20 cellular contexts compared by ENCODE assay signal in the genomic region with DNA sequence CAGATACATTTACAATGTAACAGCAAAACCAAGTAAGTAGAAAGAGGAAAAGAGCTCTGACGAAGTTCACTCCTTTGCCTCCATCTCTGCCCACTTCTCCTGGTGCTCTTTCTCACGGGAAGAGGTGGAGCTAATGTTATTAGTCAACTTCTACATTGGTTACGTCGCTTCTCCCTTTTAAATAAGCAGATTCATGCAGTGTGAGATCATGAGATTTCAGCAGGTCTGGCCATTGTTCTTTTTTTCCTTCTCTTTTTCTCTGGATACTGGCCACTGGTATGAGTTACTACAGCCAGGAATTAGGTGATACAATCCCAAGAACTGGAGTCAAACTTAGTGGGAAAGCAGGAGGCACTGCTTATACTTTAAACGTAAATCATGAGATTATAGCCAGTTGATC.
A peak's percentile ranks its signal among the peaks of the same experiment; 100 is the strongest.
DNase-seq lines count a peak whose midpoint lies in the region; ATAC-seq and TF ChIP-seq lines count a peak whose summit lies in the region.
"Had no signal": no experiment of that assay in that cellular context is flagged by ENCODE, and none has a peak within 500 bp of the region (broad histone marks: within the 10 kb centered on the region; RNA-seq: fewer than 3 reads in every experiment).

No MANE protein-coding gene starts in this region.

- intact Hi-C loops in head of caudate nucleus (cut with DNase I) = no loop called here

- H3K27ac ChIP-seq in mesendoderm (ENCODE audit: low read depth, low read length) = no peak overlapping the region
- H3K27ac ChIP-seq: pancreas, skin epidermis, suprapubic skin had no signal

- H3K4me3 ChIP-seq in NB4 (ENCODE audit: low read depth, low read length) = no peak overlapping the region
- H3K4me3 ChIP-seq in choroid plexus epithelial cell (ENCODE audit: low read depth, low read length) = no peak overlapping the region
- no peak overlapping the region for H3K4me3 ChIP-seq in mesendoderm (ENCODE audit: low read length)
- H3K4me3 ChIP-seq: ascending aorta, pancreas, skin epidermis, suprapubic skin had no signal

- H4K8ac ChIP-seq in mesendoderm (ENCODE audit: low read depth, low read length) = no peak overlapping the region

- no peak overlapping the region for H3K4me2 ChIP-seq in mesendoderm (ENCODE audit: low read length)

- no peaks in the 10 kb centered on the region for H3K4me1 ChIP-seq in mesendoderm (ENCODE audit: control insufficient read depth, low read depth, low read length)
- H3K4me1 ChIP-seq: ascending aorta, pancreas, suprapubic skin had no signal

- H3K79me1 ChIP-seq in mesendoderm (ENCODE audit: low read length) = no peaks in the 10 kb centered on the region

- DNase-seq in Daoy (ENCODE audit: low read depth) = peak; percentile 33
- DNase-seq in NB4 (ENCODE audit: low read depth) = peak; percentile 1
- peak; percentile 26 for DNase-seq in choroid plexus epithelial cell (ENCODE audit: low read depth)
- peak; percentile 74 for DNase-seq in mesendoderm
- DNase-seq in head of caudate nucleus = no peak
- DNase-seq: activated gamma-delta T cell treated with Interleukin-2 at 50 U/mL for 16 hours; KG1; left colon; NCI-H1436 treated with DMSO at 0.1 percent for 48 hours; pancreas; SHP77 treated with DMSO at 0.1 percent for 48 hours; stimulated activated CD4-positive, alpha-beta T cell treated with anti-CD3 and anti-CD28 coated beads, Interleukin-4, amount 100 ng/mL, for 4 hours; T-helper 17 cell had no signal

- no peak overlapping the region for H3K56ac ChIP-seq in mesendoderm (ENCODE audit: low read length)

- WGBS in mesendoderm (ENCODE audit: extremely low coverage, insufficient coverage, low lambda C conversion rate) = no CpG with 5 or more reads among the region's 5 CpGs

- no peak overlapping the region for H2BK15ac ChIP-seq in mesendoderm (replicated peaks; ENCODE audit: low read depth)

- H2AK5ac ChIP-seq in mesendoderm (ENCODE audit: low read length) = no peak overlapping the region

- H3K36me3 ChIP-seq in mesendoderm (ENCODE audit: control insufficient read depth, insufficient read depth, low read length) = no peaks in the 10 kb centered on the region
- H3K36me3 ChIP-seq: pancreas had no signal

- no peaks in the 10 kb centered on the region for H3K79me2 ChIP-seq in mesendoderm (ENCODE audit: control insufficient read depth, insufficient read depth, low read length)

- no peak overlapping the region for H3K4ac ChIP-seq in mesendoderm (ENCODE audit: low read depth, low read length)

- no peak overlapping the region for H4K5ac ChIP-seq in mesendoderm (ENCODE audit: low read length)

- no peak for TF ChIP-seq POLR2A in NB4 (IDR thresholded peaks at IDR 0.05; ENCODE audit: extremely low read depth, insufficient read length)

- H3K27me3 ChIP-seq in mesendoderm (ENCODE audit: insufficient read depth, low read length, poor library complexity) = no peaks in the 10 kb centered on the region
- H3K27me3 ChIP-seq: ascending aorta, pancreas, suprapubic skin had no signal

- H2BK120ac ChIP-seq in mesendoderm (ENCODE audit: low read depth, low read length) = no peak overlapping the region

- no peak overlapping the region for H2BK5ac ChIP-seq in mesendoderm (ENCODE audit: low read length)

- H3K18ac ChIP-seq in mesendoderm (ENCODE audit: low read length) = no peak overlapping the region

- no peak for TF ChIP-seq CTCF in NB4 (IDR thresholded peaks at IDR 0.05; ENCODE audit: low read depth, low read length)
- TF ChIP-seq CTCF in choroid plexus epithelial cell (conservative IDR thresholded peaks at IDR 0.05; ENCODE audit: low read depth, low read length) = no peak

- ATAC-seq in HG03097 (IDR thresholded peaks at IDR 0.05; ENCODE audit: low FRiP score, unreplicated experiment) (no peak), GM21381 (IDR thresholded peaks at IDR 0.05; ENCODE audit: unreplicated experiment) (no peak), HG02763 (IDR thresholded peaks at IDR 0.05; ENCODE audit: unreplicated experiment) (no peak)
- ATAC-seq: activated CD4-positive, CD25-positive, alpha-beta regulatory T cell treated with anti-CD3 and anti-CD28 coated beads, Interleukin-2, amount 50 U/mL, for 24 hours; left colon; pancreas; T-helper 17 cell had no signal

- no peak overlapping the region for H3K9ac ChIP-seq in mesendoderm (ENCODE audit: low read length)

- no peak overlapping the region for H3K23ac ChIP-seq in mesendoderm (ENCODE audit: low read length)

Comparison
In these comparisons a context has a peak if more than half of its experiments do, and no peak if none do; other contexts are left out.
1. DNase-seq: peak in Daoy (single experiment), NB4 (single experiment), choroid plexus epithelial cell (single experiment) and mesendoderm (single experiment); none in head of caudate nucleus (0 of 42).